In the genomic region with DNA sequence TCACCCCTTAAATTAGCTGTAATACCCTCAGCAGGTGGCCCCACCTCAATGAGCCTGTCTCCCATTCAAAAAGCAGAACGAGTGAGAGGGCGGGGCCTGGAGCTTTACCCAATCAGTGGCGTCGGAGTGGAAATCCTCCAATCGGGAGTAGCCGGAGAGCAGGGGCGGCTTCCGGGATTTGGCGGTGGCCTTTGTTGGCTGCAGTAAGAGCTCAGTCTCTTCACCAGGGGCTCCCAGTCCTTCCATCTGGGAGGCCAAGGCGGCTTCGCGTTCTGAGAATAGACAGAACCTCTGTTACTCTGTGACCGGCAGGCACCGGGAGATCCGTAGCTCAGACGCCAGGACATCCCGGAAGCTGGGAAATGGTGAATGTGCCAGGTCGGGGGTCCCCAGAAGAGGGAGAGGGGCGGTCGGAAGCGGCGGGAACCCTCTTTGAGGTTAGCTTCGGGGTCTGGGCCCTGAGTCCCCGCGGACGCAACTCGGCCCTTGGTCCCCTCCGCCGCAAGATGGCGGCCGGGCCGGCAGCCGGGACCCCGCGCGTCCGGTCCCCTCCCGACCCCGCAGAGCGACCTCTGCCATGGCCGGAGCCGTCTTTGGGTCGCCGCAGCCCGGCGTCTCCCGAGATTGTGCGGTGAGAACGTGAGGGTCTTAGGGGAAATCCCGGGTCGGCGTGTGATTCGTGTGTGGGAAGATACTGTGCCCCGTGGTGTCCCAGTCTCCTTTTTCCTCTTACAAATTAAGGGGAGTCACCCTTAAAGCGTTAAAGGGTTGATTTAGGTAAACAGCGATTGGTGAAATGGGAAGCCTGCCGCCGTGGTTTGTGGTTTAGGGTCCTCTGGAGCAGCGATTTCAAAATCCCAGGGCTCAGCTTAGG, we compare ENCODE assay signal across 8 cellular contexts.
DNase-seq lines count a peak whose midpoint lies in the region; ATAC-seq and TF ChIP-seq lines count a peak whose summit lies in the region.

No MANE protein-coding gene starts in this region.

- no peaks in the 10 kb centered on the region for H3K9me3 ChIP-seq in CD8-positive, alpha-beta T cell (ENCODE audit: low read length)
- no peaks in the 10 kb centered on the region for H3K9me3 ChIP-seq in lower lobe of right lung

- peaks cover 2% of the 10 kb centered on the region for H3K36me3 ChIP-seq in CD8-positive, alpha-beta T cell (ENCODE audit: insufficient read depth, low read length)
- H3K36me3 ChIP-seq in lower lobe of right lung: peaks cover 12% of the 10 kb centered on the region

- H3K9me3 Mint-ChIP-seq in CD8-positive, alpha-beta T cell: no peaks in the 10 kb centered on the region
- H3K9me3 Mint-ChIP-seq in activated CD8-positive, alpha-beta T cell treated with anti-CD3 and anti-CD28 coated beads, Interleukin-2, amount 10 ng/mL, durations not matched to agents 7 days and 5 days (ENCODE audit: insufficient read depth): peaks cover 11% of the 10 kb centered on the region

- POLR2A ChIA-PET in CD8-positive, alpha-beta T cell (lab: Charles Lee): interaction anchor here (0.6 to 1.9 kb wide), 12 partner anchors 9 to 533 kb away, joined by 3 to 25 read pairs (median 5); a partner anchor contains a TSS
- POLR2A ChIA-PET in activated CD8-positive, alpha-beta T cell treated with anti-CD3 and anti-CD28 coated beads, Interleukin-2, amount 10 ng/mL, durations not matched to agents 7 days and 5 days (lab: Charles Lee): interaction anchor here (0.5 to 5.3 kb wide), 22 partner anchors 9 to 535 kb away, joined by 3 to 80 read pairs (median 4); a partner anchor contains a TSS

- intact Hi-C loops in CD8-positive, alpha-beta T cell (cut with DNase I, micrococcal nuclease): loop anchor here (1.0 to 10.0 kb wide), 6 partner anchors 13 to 729 kb away; a partner anchor contains a TSS
- intact Hi-C loops in lower lobe of right lung (cut with DNase I): no loop called here

- H3K27ac Mint-ChIP-seq in CD8-positive, alpha-beta T cell: peak overlapping the region; percentile 97
- H3K27ac Mint-ChIP-seq in activated CD8-positive, alpha-beta T cell treated with anti-CD3 and anti-CD28 coated beads, Interleukin-2, amount 10 ng/mL, durations not matched to agents 7 days and 5 days: peak overlapping the region; percentile 99

- H3K36me3 Mint-ChIP-seq in CD8-positive, alpha-beta T cell: peaks cover 43% of the 10 kb centered on the region
- H3K36me3 Mint-ChIP-seq in activated CD8-positive, alpha-beta T cell treated with anti-CD3 and anti-CD28 coated beads, Interleukin-2, amount 10 ng/mL, durations not matched to agents 7 days and 5 days (ENCODE audit: low read depth): peaks cover 69% of the 10 kb centered on the region

- peak overlapping the region; percentile 83 for H3K27ac ChIP-seq in CD8-positive, alpha-beta T cell (ENCODE audit: low read depth, low read length)
- H3K27ac ChIP-seq in lower lobe of right lung: peak overlapping the region; percentile 96

- peaks cover 50% of the 10 kb centered on the region for H3K4me1 ChIP-seq in CD8-positive, alpha-beta T cell (ENCODE audit: insufficient read depth, low read length)
- peaks cover 21% of the 10 kb centered on the region for H3K4me1 ChIP-seq in lower lobe of right lung

- CTCF ChIA-PET in CD8-positive, alpha-beta T cell (lab: Charles Lee): interaction anchor here (0.9 to 1.4 kb wide), 3 partner anchors 9 to 253 kb away, joined by 3 read pairs; no protein-coding TSS in a partner anchor
- CTCF ChIA-PET in activated CD8-positive, alpha-beta T cell treated with anti-CD3 and anti-CD28 coated beads, Interleukin-2, amount 10 ng/mL, durations not matched to agents 7 days and 5 days (lab: Charles Lee): interaction anchor here (0.8 to 3.8 kb wide), 6 partner anchors 9 to 570 kb away, joined by 3 to 23 read pairs (median 7); no protein-coding TSS in a partner anchor

- H3K4me3 ChIP-seq in CD8-positive, alpha-beta T cell (ENCODE audit: low read depth, low read length): peak overlapping the region; percentile 84
- H3K4me3 ChIP-seq in lower lobe of right lung: peak overlapping the region; percentile 96

- H3K27me3 ChIP-seq in CD8-positive, alpha-beta T cell (ENCODE audit: insufficient read depth, low read length): no peaks in the 10 kb centered on the region
- no peaks in the 10 kb centered on the region for H3K27me3 ChIP-seq in lower lobe of right lung (ENCODE audit: low read depth)

- no peaks in the 10 kb centered on the region for H3K27me3 Mint-ChIP-seq in CD8-positive, alpha-beta T cell (ENCODE audit: low read depth)
- H3K27me3 Mint-ChIP-seq in activated CD8-positive, alpha-beta T cell treated with anti-CD3 and anti-CD28 coated beads, Interleukin-2, amount 10 ng/mL, durations not matched to agents 7 days and 5 days (ENCODE audit: low read depth): no peaks in the 10 kb centered on the region

- peak; percentile 94 for ATAC-seq in CD8-positive, alpha-beta T cell
- ATAC-seq in GM19455 (IDR thresholded peaks at IDR 0.05; ENCODE audit: unreplicated experiment) (peak; percentile 92), lower lobe of right lung (peak; percentile 95 to 96)
- ATAC-seq in activated CD8-positive, alpha-beta T cell treated with anti-CD3 and anti-CD28 coated beads, Interleukin-2, amount 10 ng/mL, durations not matched to agents 7 days and 5 days: peak; percentile 93

- TF ChIP-seq CTCF in CD8-positive, alpha-beta T cell (IDR thresholded peaks at IDR 0.05): no peak
- TF ChIP-seq CTCF in lower lobe of right lung (IDR thresholded peaks at IDR 0.05): no peak

- peak; percentile 84 to 94 (median 91) for DNase-seq in CD8-positive, alpha-beta T cell
- DNase-seq in HK-2 (ENCODE audit: unreplicated experiment): peak; percentile 86
- DNase-seq in NCI-H82 treated with DMSO at 0.1 percent for 48 hours (lab: John Stamatoyannopoulos, UW; ENCODE audit: unreplicated experiment): peak; percentile 81
- DNase-seq in activated CD8-positive, alpha-beta T cell treated with anti-CD3 and anti-CD28 coated beads, Interleukin-2, amount 10 ng/mL, durations not matched to agents 7 days and 5 days: peak; percentile 96
- peak; percentile 87 for DNase-seq in effector CD4-positive, alpha-beta T cell
- peak; percentile 95 for DNase-seq in lower lobe of right lung
- DNase-seq in stimulated activated CD4-positive, alpha-beta T cell treated with anti-CD3 and anti-CD28 coated beads, TNF-alpha, amount 100 ng/mL, for 1 hour (ENCODE audit: low read depth in 3 of 3, low spot score in 1 of 3): peak; percentile 77 to 83 (median 79)

- peaks cover 68% of the 10 kb centered on the region for H3K4me1 Mint-ChIP-seq in CD8-positive, alpha-beta T cell (ENCODE audit: low read depth)
- peaks cover 61% of the 10 kb centered on the region for H3K4me1 Mint-ChIP-seq in activated CD8-positive, alpha-beta T cell treated with anti-CD3 and anti-CD28 coated beads, Interleukin-2, amount 10 ng/mL, durations not matched to agents 7 days and 5 days (ENCODE audit: low read depth)

- peak overlapping the region; percentile 98 for H3K4me3 Mint-ChIP-seq in CD8-positive, alpha-beta T cell
- peak overlapping the region; percentile 98 for H3K4me3 Mint-ChIP-seq in activated CD8-positive, alpha-beta T cell treated with anti-CD3 and anti-CD28 coated beads, Interleukin-2, amount 10 ng/mL, durations not matched to agents 7 days and 5 days

Comparison
In these comparisons a context has a peak if more than half of its experiments do, and no peak if none do; other contexts are left out.
1. Peak in every context shown above with its lines: DNase-seq, ATAC-seq, H3K4me3 ChIP-seq and H3K27ac ChIP-seq.